9 cellular contexts compared by ENCODE assay signal in the genomic region with DNA sequence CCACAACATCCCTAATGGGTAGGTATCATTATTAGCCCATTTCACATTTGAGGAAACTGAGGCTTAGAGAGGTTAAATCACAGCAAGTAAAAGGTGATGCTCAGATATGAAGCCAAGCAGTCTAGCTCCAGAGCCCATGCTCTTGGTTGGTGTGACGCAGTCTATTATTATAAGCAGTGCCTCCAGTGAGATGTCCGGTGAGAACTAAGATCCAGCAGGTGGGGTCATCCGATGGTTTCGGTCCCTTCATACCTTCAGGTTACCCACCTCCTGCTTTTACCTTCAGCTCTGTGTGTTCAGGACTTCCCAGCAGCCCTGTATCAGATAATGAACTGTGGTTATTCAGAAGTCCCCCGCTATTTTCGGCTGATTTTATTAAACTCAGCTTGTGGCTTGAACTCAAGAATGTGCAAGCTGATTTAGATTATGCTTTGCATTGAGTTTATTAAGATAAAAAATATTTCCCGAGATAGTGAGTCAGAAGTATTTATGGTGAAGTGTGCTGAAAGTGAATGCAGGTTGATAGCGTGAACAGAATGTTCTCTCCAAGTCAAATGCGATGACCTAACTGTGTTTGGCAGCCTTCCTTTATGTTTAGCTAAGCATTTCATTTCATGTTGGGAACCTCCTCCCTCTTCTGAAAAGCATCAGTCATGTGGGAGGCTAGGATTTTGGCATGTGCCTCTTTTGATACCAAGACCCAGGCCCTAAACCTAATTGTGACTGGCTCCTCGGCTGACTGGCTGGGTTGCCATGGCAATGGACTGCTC.
DNase-seq lines count a peak whose midpoint lies in the region; ATAC-seq lines count a peak whose summit lies in the region.
"Had no signal": no experiment of that assay in that cellular context is flagged by ENCODE, and none has a peak within 500 bp of the region (broad histone marks: within the 10 kb centered on the region; RNA-seq: fewer than 3 reads in every experiment).

No MANE protein-coding gene starts in this region.

- peak; percentile 82 for DNase-seq in ELR (ENCODE audit: low read depth)
- no peak for DNase-seq in Right ventricle myocardium superior
- no peak for DNase-seq in sciatic nerve (ENCODE audit: low spot score)
- DNase-seq in HAP-1 (ENCODE audit: low spot score in 2 of 2), result no peak
- DNase-seq in HT-29 (ENCODE audit: low spot score), result no peak
- DNase-seq in NCI-H1092 (lab: John Stamatoyannopoulos, UW), result no peak
- DNase-seq: naive thymus-derived CD4-positive, alpha-beta T cell had no signal

- H3K36me3 ChIP-seq in HAP-1 (replicated peaks), result no peaks in the 10 kb centered on the region

- 52 to 63% (median 57%) methylated on average over 10 of the region's 10 CpGs for WGBS in adipose tissue, 3 donors

- no peaks in the 10 kb centered on the region; the same call in none of the 2 replicates for H3K27me3 ChIP-seq in HAP-1 (ENCODE audit: low read depth)

- no peak overlapping the region for H3K4me3 ChIP-seq in HAP-1

- no peaks in the 10 kb centered on the region for H3K9me3 ChIP-seq in HAP-1

- no peaks in the 10 kb centered on the region for H3K4me1 ChIP-seq in HAP-1

- in situ Hi-C loops in HAP-1 (cut with MboI; ENCODE audit: low sequenced_read_pairs), result no loop called here

- intact Hi-C loops in Right ventricle myocardium superior (cut with DNase I) (no loop called here), sciatic nerve (cut with DNase I) (no loop called here)

- peak overlapping the region; percentile 38 for H3K27ac ChIP-seq in adipose tissue (ENCODE audit: low read depth, low read length)

- ATAC-seq in Right ventricle myocardium superior (ENCODE audit: poor library complexity), result peak; percentile 89
- ATAC-seq in sciatic nerve, result peak; percentile 73
- ATAC-seq in GM21619 (IDR thresholded peaks at IDR 0.05; ENCODE audit: unreplicated experiment), result no peak
- ATAC-seq: naive thymus-derived CD4-positive, alpha-beta T cell had no signal
